9 cellular contexts compared by ENCODE assay signal in the genomic region with DNA sequence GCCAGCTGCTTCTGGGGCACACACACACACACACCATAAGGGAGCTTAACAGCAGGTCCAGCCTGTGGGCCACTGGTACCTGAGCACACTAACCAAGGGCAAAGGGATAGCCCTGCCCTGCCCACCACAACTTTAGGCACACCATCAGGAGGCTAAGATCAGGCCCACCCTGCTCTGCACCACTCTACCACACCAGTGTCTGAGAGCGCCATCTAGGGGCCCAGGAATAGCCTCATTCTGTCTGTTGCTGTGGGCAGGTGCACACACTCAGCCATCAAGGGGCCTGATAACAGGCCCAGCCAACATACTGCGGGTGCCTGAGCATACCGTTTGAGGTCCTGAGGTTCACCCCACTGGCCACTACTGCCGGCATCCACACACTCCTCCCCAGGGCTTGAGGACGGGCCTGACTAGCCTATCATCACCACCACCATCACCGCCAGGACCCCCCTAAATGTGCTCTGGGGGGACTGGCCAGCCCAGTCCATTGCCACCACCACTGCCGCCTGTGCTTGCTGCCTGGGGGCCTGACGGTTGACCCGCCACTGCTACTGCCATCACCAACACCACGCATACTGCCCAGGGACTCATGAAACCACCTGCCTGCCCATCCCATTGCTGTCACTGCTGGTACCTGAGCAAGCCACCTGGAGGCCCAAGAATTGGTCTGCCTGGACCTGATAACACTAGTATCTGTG.
DNase-seq lines count a peak whose midpoint lies in the region; ATAC-seq and TF ChIP-seq lines count a peak whose summit lies in the region.
"Had no signal": no experiment of that assay in that cellular context is flagged by ENCODE, and none has a peak within 500 bp of the region (broad histone marks: within the 10 kb centered on the region; RNA-seq: fewer than 3 reads in every experiment).

No MANE protein-coding gene starts in this region.

- DNase-seq in LNCaP clone FGC (ENCODE audit: low read depth) (no peak), iPS DF 19.7 (ENCODE audit: low read depth, low spot score) (peak; percentile 47), T1000 (lab: John Stamatoyannopoulos, UW) (no peak)
- DNase-seq in activated CD8-positive, alpha-beta memory T cell treated with anti-CD3 and anti-CD28 coated beads, Interleukin-2, amount 50 U/mL, for 48 hours, result peak; percentile 81
- DNase-seq in stimulated activated effector memory CD8-positive, alpha-beta T cell treated with anti-CD3 and anti-CD28 coated beads, Interleukin-12 subunit alpha, Interleukin-12 subunit beta, amount 100 ng/mL, for 72 hours (ENCODE audit: low spot score in 2 of 2), result peak; percentile 40 to 80

- TF ChIP-seq CTCF in GM12875 (IDR thresholded peaks at IDR 0.05; ENCODE audit: borderline replicate concordance, insufficient read depth, low read depth, low read length), result peak; percentile 85
- TF ChIP-seq CTCF in LNCaP clone FGC (IDR thresholded peaks at IDR 0.05; ENCODE audit: control insufficient read depth, extremely low read depth, insufficient read depth), result peak; percentile 14; the same call in 1 of the 2 replicates

- no peak overlapping the region for H3K27ac Mint-ChIP-seq in stimulated activated effector memory CD8-positive, alpha-beta T cell treated with anti-CD3 and anti-CD28 coated beads, Interleukin-12 subunit alpha, Interleukin-12 subunit beta, amount 100 ng/mL, for 72 hours

- peaks cover 53% of the 10 kb centered on the region for H3K4me1 Mint-ChIP-seq in stimulated activated effector memory CD8-positive, alpha-beta T cell treated with anti-CD3 and anti-CD28 coated beads, Interleukin-12 subunit alpha, Interleukin-12 subunit beta, amount 100 ng/mL, for 72 hours

- peak; percentile 95 for ATAC-seq in stimulated activated effector memory CD8-positive, alpha-beta T cell treated with anti-CD3 and anti-CD28 coated beads, Interleukin-12 subunit alpha, Interleukin-12 subunit beta, amount 100 ng/mL, for 72 hours
- ATAC-seq in GM18520 (IDR thresholded peaks at IDR 0.05; ENCODE audit: unreplicated experiment), result no peak
- no peak for ATAC-seq in HG03342 (IDR thresholded peaks at IDR 0.05; ENCODE audit: unreplicated experiment)

- H3K4me3 ChIP-seq in GM12875 (ENCODE audit: low read depth, low read length) (no peak overlapping the region), LNCaP clone FGC (ENCODE audit: low read depth, low read length) (no peak overlapping the region)
- H3K4me3 ChIP-seq: SK-N-MC had no signal

- no peak overlapping the region for H3K4me3 Mint-ChIP-seq in stimulated activated effector memory CD8-positive, alpha-beta T cell treated with anti-CD3 and anti-CD28 coated beads, Interleukin-12 subunit alpha, Interleukin-12 subunit beta, amount 100 ng/mL, for 72 hours

- H3K9me3 Mint-ChIP-seq in stimulated activated effector memory CD8-positive, alpha-beta T cell treated with anti-CD3 and anti-CD28 coated beads, Interleukin-12 subunit alpha, Interleukin-12 subunit beta, amount 100 ng/mL, for 72 hours, result no peaks in the 10 kb centered on the region

- peaks cover 30% of the 10 kb centered on the region for H3K36me3 Mint-ChIP-seq in stimulated activated effector memory CD8-positive, alpha-beta T cell treated with anti-CD3 and anti-CD28 coated beads, Interleukin-12 subunit alpha, Interleukin-12 subunit beta, amount 100 ng/mL, for 72 hours

Comparison
In these comparisons a context has a peak if more than half of its experiments do, and no peak if none do; other contexts are left out.
1. DNase-seq: peak in activated CD8-positive, alpha-beta memory T cell treated with anti-CD3 and anti-CD28 coated beads, Interleukin-2, amount 50 U/mL, for 48 hours (single experiment), iPS DF 19.7 (single experiment) and stimulated activated effector memory CD8-positive, alpha-beta T cell treated with anti-CD3 and anti-CD28 coated beads, Interleukin-12 subunit alpha, Interleukin-12 subunit beta, amount 100 ng/mL, for 72 hours (2 of 2); none in LNCaP clone FGC (single experiment) and T1000 (single experiment).